8 cellular contexts compared by ENCODE assay signal in genomic region chr2:96265840-96266569, GRCh38. TPM values are rescaled to one million over a fixed set of nuclear protein-coding genes. Genes with fewer than 3 reads are reported as not detected.
A peak's percentile ranks its signal among the peaks of the same experiment; 100 is the strongest.
DNase-seq lines count a peak whose midpoint lies in the region; ATAC-seq and TF ChIP-seq lines count a peak whose summit lies in the region.

TSS of gene CIAO1 (plus strand) at chr2:96266225. CDS start at chr2:96266351, 126 bp downstream.
TSS of gene TMEM127 (minus strand) at chr2:96265997. CDS start at chr2:96265381, 616 bp downstream.

- no peaks in the 10 kb centered on the region for H3K9me3 ChIP-seq in osteoblast (ENCODE audit: low read depth, low read length)
- no peaks in the 10 kb centered on the region for H3K9me3 ChIP-seq in thoracic aorta

- peak within 1 kb of the TSS; percentile 90 for H2AFZ ChIP-seq in osteoblast (ENCODE audit: low read length)

- peak within 1 kb of the TSS; percentile 87 for H3K27ac ChIP-seq in osteoblast (ENCODE audit: low read depth, low read length)
- H3K27ac ChIP-seq in thoracic aorta: peak within 1 kb of the TSS; percentile 88 to 89

- peak within 1 kb of the TSS; percentile 98 for H3K4me3 ChIP-seq in osteoblast (ENCODE audit: insufficient read depth, low read length)
- peak within 1 kb of the TSS; percentile 95 for H3K4me3 ChIP-seq in thoracic aorta

- peaks cover 40% of the 10 kb centered on the region for H4K20me1 ChIP-seq in osteoblast (ENCODE audit: insufficient read depth, low read length)

- DNase-seq in GM10266 (ENCODE audit: extremely low spot score) (peak; percentile 98), NCI-H1092 treated with DMSO at 0.1 percent for 48 hours (lab: John Stamatoyannopoulos, UW) (peak; percentile 94), SKM-1 (lab: John Stamatoyannopoulos, UW; ENCODE audit: unreplicated experiment) (peak; percentile 96), glomerular visceral epithelial cell (ENCODE audit: extremely low spot score) (peak; percentile 99), osteoblast (ENCODE audit: insufficient read length, low spot score, missing footprints) (peak; percentile 100), thoracic aorta (ENCODE audit: low spot score) (peak; percentile 93)
- DNase-seq in activated naive CD4-positive, alpha-beta T cell treated with anti-CD3 and anti-CD28 coated beads, Interleukin-2, amount 50 U/mL, for 72 hours (ENCODE audit: low spot score in 2 of 2): peak; percentile 99

- H3K79me2 ChIP-seq in osteoblast (ENCODE audit: insufficient read depth, low read length): peaks cover 73% of the 10 kb centered on the region

- H3K4me2 ChIP-seq in osteoblast (ENCODE audit: insufficient read depth, low read length): peak within 1 kb of the TSS; percentile 96

- ATAC-seq in HG02610 (IDR thresholded peaks at IDR 0.05; ENCODE audit: unreplicated experiment) (peak; percentile 94), thoracic aorta (ENCODE audit: insufficient number of reproducible peaks, low FRiP score, low read depth) (peak; percentile 82)
- peak; percentile 94 to 95 for ATAC-seq in activated naive CD4-positive, alpha-beta T cell treated with anti-CD3 and anti-CD28 coated beads, Interleukin-2, amount 50 U/mL, for 72 hours

- H3K4me1 ChIP-seq in osteoblast (ENCODE audit: insufficient read depth, low read length): peaks cover 49% of the 10 kb centered on the region
- H3K4me1 ChIP-seq in thoracic aorta (ENCODE audit: control insufficient read depth in 1 of 2, low read depth in 2 of 2): peaks cover 28 to 49% of the 10 kb centered on the region in 2 donors

- peaks cover 39% of the 10 kb centered on the region for H3K36me3 ChIP-seq in osteoblast (ENCODE audit: insufficient read depth, low read length)
- H3K36me3 ChIP-seq in thoracic aorta: peaks cover 26% of the 10 kb centered on the region

- H3K27ac Mint-ChIP-seq in activated naive CD4-positive, alpha-beta T cell treated with anti-CD3 and anti-CD28 coated beads, Interleukin-2, amount 50 U/mL, for 72 hours: peak within 1 kb of the TSS; percentile 97

- TF ChIP-seq CTCF in GM10266 (IDR thresholded peaks at IDR 0.05; ENCODE audit: control insufficient read depth, insufficient read depth, low read depth, missing control alignments) (peak; percentile 39), osteoblast (IDR thresholded peaks at IDR 0.05; ENCODE audit: extremely low read depth, low read depth, low read length) (peak; percentile 35), thoracic aorta (IDR thresholded peaks at IDR 0.05) (peak; percentile 46)

- H3K9me3 Mint-ChIP-seq in activated naive CD4-positive, alpha-beta T cell treated with anti-CD3 and anti-CD28 coated beads, Interleukin-2, amount 50 U/mL, for 72 hours: no peaks in the 10 kb centered on the region

- peaks cover 24 to 33% of the 10 kb centered on the region in 2 donors for H3K36me3 Mint-ChIP-seq in activated naive CD4-positive, alpha-beta T cell treated with anti-CD3 and anti-CD28 coated beads, Interleukin-2, amount 50 U/mL, for 72 hours

- H3K27me3 ChIP-seq in osteoblast (ENCODE audit: insufficient read depth, low read length): no peaks in the 10 kb centered on the region
- no peaks in the 10 kb centered on the region for H3K27me3 ChIP-seq in thoracic aorta (replicated peaks; ENCODE audit: insufficient read depth)

RNA-seq across cellular contexts. Expression of gene CIAO1, which starts in this region (rescaled TPM):
- total RNA-seq in activated naive CD4-positive, alpha-beta T cell treated with anti-CD3 and anti-CD28 coated beads, Interleukin-2, amount 50 U/mL, for 72 hours: 10 to 100 TPM; 71.5 to 82.9 TPM
- total RNA-seq in osteoblast (111 and 126 TPM in 2 replicates), thoracic aorta (100 to 1,000 TPM; 115 to 123 TPM)

RNA-seq across cellular contexts. Expression of gene TMEM127, which starts in this region (rescaled TPM):
- total RNA-seq in activated naive CD4-positive, alpha-beta T cell treated with anti-CD3 and anti-CD28 coated beads, Interleukin-2, amount 50 U/mL, for 72 hours: 10 to 100 TPM; 16.5 to 17.6 TPM
- 55.0 and 56.0 TPM in 2 replicates for total RNA-seq in osteoblast
- 10 to 100 TPM; 50.8 to 52.4 TPM for total RNA-seq in thoracic aorta

Comparison
In these comparisons a context has a peak if more than half of its experiments do, and no peak if none do; other contexts are left out.
1. Peak in every context shown above with its lines: DNase-seq, ATAC-seq, H3K4me3 ChIP-seq and H3K27ac ChIP-seq.